Comparison of ENCODE assay signal across 18 cellular contexts in the genomic region with DNA sequence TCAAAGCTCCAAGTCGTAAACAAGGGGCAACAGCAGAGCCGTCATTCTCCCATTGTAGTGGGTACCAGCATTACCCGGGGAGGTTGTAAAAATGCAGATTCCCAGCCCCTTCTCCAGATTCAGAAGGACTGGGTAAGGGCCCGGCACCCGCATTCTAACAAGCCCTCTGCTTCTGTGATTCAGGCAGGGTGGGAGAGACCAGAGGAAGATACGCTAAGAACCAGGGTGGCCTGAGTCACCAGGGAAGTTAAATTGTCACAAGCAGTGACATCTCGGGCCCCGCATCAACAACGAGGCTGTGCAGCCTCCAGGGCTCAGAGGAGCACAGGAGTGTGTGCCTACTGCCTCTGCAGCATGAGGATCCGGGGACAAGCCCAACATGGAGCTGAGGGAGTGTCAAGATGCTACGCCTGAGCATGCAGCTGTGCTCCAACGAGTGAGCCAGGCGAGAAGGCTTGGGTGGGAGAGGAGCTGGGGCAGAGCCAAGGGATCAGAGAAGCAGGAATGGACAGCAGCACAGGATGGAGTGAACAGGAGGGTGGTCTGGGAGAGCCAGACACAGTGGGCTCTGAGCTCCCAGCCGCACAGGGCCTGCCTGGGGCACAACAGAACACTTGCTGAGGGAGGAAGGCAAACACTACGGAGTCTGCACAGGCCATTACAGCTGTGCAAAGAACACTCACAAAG.
DNase-seq lines count a peak whose midpoint lies in the region; ATAC-seq and TF ChIP-seq lines count a peak whose summit lies in the region.
"Had no signal": no experiment of that assay in that cellular context is flagged by ENCODE, and none has a peak within 500 bp of the region (broad histone marks: within the 10 kb centered on the region; RNA-seq: fewer than 3 reads in every experiment).

No MANE protein-coding gene starts in this region.

- ATAC-seq in HG02884 (IDR thresholded peaks at IDR 0.05; ENCODE audit: unreplicated experiment), result no peak
- ATAC-seq: activated CD4-positive, CD25-positive, alpha-beta regulatory T cell treated with anti-CD3 and anti-CD28 coated beads, Interleukin-2, amount 50 U/mL, for 24 hours; activated naive CD4-positive, alpha-beta T cell treated with anti-CD3 and anti-CD28 coated beads, Interleukin-2, amount 50 U/mL, for 72 hours; effector memory CD8-positive, alpha-beta T cell had no signal

- POLR2A ChIA-PET in HEK293T (lab: Yijun Ruan, JAX), result interaction anchor here (0.7 kb wide), 1 partner anchor 16 kb away, joined by 3 read pairs; no protein-coding TSS in a partner anchor

- H3K9me3 ChIP-seq in right atrium auricular region, result no peaks in the 10 kb centered on the region
- H3K9me3 ChIP-seq in spleen, result no peaks in the 10 kb centered on the region

- H3K4me3 ChIP-seq in right atrium auricular region, result no peak overlapping the region
- no peak overlapping the region for H3K4me3 ChIP-seq in spleen

- peak overlapping the region in 1 of 2 donors; percentile 10 for H3K27ac ChIP-seq in right atrium auricular region
- peak overlapping the region in 6 of 8 donors; percentile 19 to 54 (median 46) for H3K27ac ChIP-seq in spleen

- TF ChIP-seq POLR2A in spleen (IDR thresholded peaks at IDR 0.05), result no peak

- CTCF ChIA-PET in HEK293T (lab: Yijun Ruan, JAX), result no interaction called here

- TF ChIP-seq CTCF in right atrium auricular region (IDR thresholded peaks at IDR 0.05) (no peak), spleen (IDR thresholded peaks at IDR 0.05 in 8 of 11, conservative IDR thresholded peaks at IDR 0.05 in 3 of 11) (no peak)

- intact Hi-C loops in spleen (cut with DNase I; ENCODE audit: low total_unique reads), result no loop called here

- peak; percentile 42 for DNase-seq in activated CD8-positive, alpha-beta memory T cell treated with anti-CD3 and anti-CD28 coated beads, Interleukin-2, amount 50 U/mL, for 48 hours
- no peak for DNase-seq in activated CD8-positive, alpha-beta memory T cell treated with anti-CD3 and anti-CD28 coated beads for 24 hours
- DNase-seq in NCI-H69 (lab: John Stamatoyannopoulos, UW) (peak; percentile 79), right atrium auricular region (ENCODE audit: low spot score) (peak; percentile 54), spleen (peak; percentile 47), HEK293T (ENCODE audit: extremely low spot score) (no peak), NCI-H1436 treated with DMSO at 0.1 percent for 48 hours (lab: John Stamatoyannopoulos, UW) (no peak)
- DNase-seq: CD4-positive, CD25-positive, alpha-beta regulatory T cell; DMS79; effector memory CD8-positive, alpha-beta T cell; hypothalamus; kidney glomerular epithelial cell; MM.1S; NK-92 treated with Interleukin-12 subunit alpha and Interleukin-12 subunit beta, amount 100 ng/mL, for 24 hours; stimulated activated naive CD4-positive, alpha-beta T cell had no signal

- H3K27me3 ChIP-seq in right atrium auricular region, result no peaks in the 10 kb centered on the region
- no peaks in the 10 kb centered on the region for H3K27me3 ChIP-seq in spleen (replicated peaks in 1 of 7)

- peaks cover 0 to 39% of the 10 kb centered on the region in 2 donors for H3K4me1 ChIP-seq in right atrium auricular region
- H3K4me1 ChIP-seq in spleen, result peaks cover 0 to 29% (median 13%) of the 10 kb centered on the region in 6 donors

- 86 to 94% (median 90%) methylated on average over 15 of the region's 15 CpGs for WGBS in spleen, 5 donors

- H3K36me3 ChIP-seq in right atrium auricular region (no peaks in the 10 kb centered on the region), spleen (no peaks in the 10 kb centered on the region)

TF ChIP-seq in HEK293T, 16 proteins besides CTCF, POLR2A, EP300 and RAD21:
- TF ChIP-seq SUZ12 (IDR thresholded peaks at IDR 0.05), result no peak
- TF ChIP-seq FOXM1 (IDR thresholded peaks at IDR 0.05; ENCODE audit: borderline replicate concordance), result no peak
- no peak for TF ChIP-seq TARDBP (IDR thresholded peaks at IDR 0.05)
- no peak for TF ChIP-seq FOXA1 (IDR thresholded peaks at IDR 0.05)
- no peak for TF ChIP-seq FOXK2 (IDR thresholded peaks at IDR 0.05)
- no peak for TF ChIP-seq PKNOX1 (IDR thresholded peaks at IDR 0.05)
- TF ChIP-seq CTBP1 (IDR thresholded peaks at IDR 0.05; ENCODE audit: borderline replicate concordance), result no peak
- TF ChIP-seq L3MBTL2 (conservative IDR thresholded peaks at IDR 0.05), result no peak
- no peak for TF ChIP-seq ZNF384 (IDR thresholded peaks at IDR 0.05)
- no peak for TF ChIP-seq LEF1 (IDR thresholded peaks at IDR 0.05; ENCODE audit: borderline replicate concordance)
- TF ChIP-seq HDGF (IDR thresholded peaks at IDR 0.05; ENCODE audit: borderline replicate concordance), result no peak
- TF ChIP-seq NFRKB (IDR thresholded peaks at IDR 0.05), result no peak
- no peak for TF ChIP-seq ELF4 (IDR thresholded peaks at IDR 0.05)
- TF ChIP-seq SP1 (IDR thresholded peaks at IDR 0.05), result no peak
- TF ChIP-seq BHLHE40 (IDR thresholded peaks at IDR 0.05; ENCODE audit: borderline replicate concordance), result no peak
- TF ChIP-seq ARNT (IDR thresholded peaks at IDR 0.05), result no peak

Comparison
In these comparisons a context has a peak if more than half of its experiments do, and no peak if none do; other contexts are left out.
1. DNase-seq: peak in activated CD8-positive, alpha-beta memory T cell treated with anti-CD3 and anti-CD28 coated beads, Interleukin-2, amount 50 U/mL, for 48 hours (single experiment), NCI-H69 (single experiment), right atrium auricular region (single experiment) and spleen (single experiment); none in activated CD8-positive, alpha-beta memory T cell treated with anti-CD3 and anti-CD28 coated beads for 24 hours (single experiment), HEK293T (single experiment) and NCI-H1436 treated with DMSO at 0.1 percent for 48 hours (single experiment).